ENCODE assay signal across 27 cellular contexts in genomic region chr1:208967334-208967733, GRCh38.
"Had no signal": no experiment of that assay in that cellular context is flagged by ENCODE, and none has a peak within 500 bp of the region (broad histone marks: within the 10 kb centered on the region; RNA-seq: fewer than 3 reads in every experiment).

No MANE protein-coding gene starts in this region.

- H3K27ac ChIP-seq: left ventricle myocardium inferior, pancreas, prostate gland, skin epidermis, stomach, testis, thyroid gland, transverse colon, upper lobe of left lung, vagina had no signal

- H3K4me3 Mint-ChIP-seq: memory B cell; naive thymus-derived CD4-positive, alpha-beta T cell; natural killer cell treated with Interleukin-12 subunit alpha and Interleukin-12 subunit beta and Interleukin-15 and Interleukin-18, amount 100 ng/mL, for 72 hours; stimulated activated naive B cell treated with anti-CD40 and anti-IgM and Interleukin-4, amounts not matched to agents 10 μg/mL and 1 μg/mL and 100 μg/mL, for 72 hours had no signal

- H3K9me3 ChIP-seq: left ventricle myocardium inferior, mucosa of descending colon, pancreas, prostate gland, stomach, testis, thyroid gland, transverse colon, upper lobe of left lung, vagina had no signal

- H3K27ac Mint-ChIP-seq: memory B cell; naive thymus-derived CD4-positive, alpha-beta T cell; natural killer cell treated with Interleukin-12 subunit alpha and Interleukin-12 subunit beta and Interleukin-15 and Interleukin-18, amount 100 ng/mL, for 72 hours; stimulated activated naive B cell treated with anti-CD40 and anti-IgM and Interleukin-4, amounts not matched to agents 10 μg/mL and 1 μg/mL and 100 μg/mL, for 72 hours had no signal

- H3K36me3 Mint-ChIP-seq: memory B cell; naive thymus-derived CD4-positive, alpha-beta T cell; natural killer cell treated with Interleukin-12 subunit alpha and Interleukin-12 subunit beta and Interleukin-15 and Interleukin-18, amount 100 ng/mL, for 72 hours; stimulated activated naive B cell treated with anti-CD40 and anti-IgM and Interleukin-4, amounts not matched to agents 10 μg/mL and 1 μg/mL and 100 μg/mL, for 72 hours had no signal

- DNase-seq: islet precursor cell; left ventricle myocardium inferior; midbrain; mucosa of descending colon; naive thymus-derived CD4-positive, alpha-beta T cell; nucleus accumbens; pancreas; posterior cingulate gyrus; retina; right cardiac atrium; stimulated activated CD4-positive, alpha-beta T cell treated with anti-CD3 and anti-CD28 coated beads, Interleukin-12 subunit alpha, Interleukin-12 subunit beta, amount 100 ng/mL, for 4 hours; stimulated activated CD4-positive, alpha-beta T cell treated with anti-CD3 and anti-CD28 coated beads, Interleukin-15, amount 100 ng/mL, for 24 hours; stimulated activated CD4-positive, alpha-beta T cell treated with anti-CD3 and anti-CD28 coated beads, Interleukin-2, amount 100 ng/mL, for 24 hours; stimulated activated CD4-positive, alpha-beta T cell treated with anti-CD3 and anti-CD28 coated beads, Interleukin-4, amount 100 ng/mL, for 1 hour; stimulated activated naive B cell treated with anti-CD40 and anti-IgM and Interleukin-4, amounts not matched to agents 10 μg/mL and 1 μg/mL and 100 μg/mL, for 72 hours; stimulated activated naive CD8-positive, alpha-beta T cell treated with anti-CD3 and anti-CD28 coated beads, Interleukin-15, Interleukin-2, amounts not matched to agents 100 U/mL and 50 U/mL, for 24 hours; stomach; testis; thyroid gland; transverse colon; upper lobe of left lung had no signal

- H3K36me3 ChIP-seq: left ventricle myocardium inferior, pancreas, prostate gland, stomach, thyroid gland, transverse colon, upper lobe of left lung, vagina had no signal

- H3K4me1 Mint-ChIP-seq: memory B cell; naive thymus-derived CD4-positive, alpha-beta T cell; stimulated activated naive B cell treated with anti-CD40 and anti-IgM and Interleukin-4, amounts not matched to agents 10 μg/mL and 1 μg/mL and 100 μg/mL, for 72 hours had no signal

- ATAC-seq: mucosa of descending colon; naive thymus-derived CD4-positive, alpha-beta T cell; natural killer cell treated with Interleukin-12 subunit alpha and Interleukin-12 subunit beta and Interleukin-15 and Interleukin-18, amount 100 ng/mL, for 72 hours; pancreas; right cardiac atrium; sciatic nerve; stimulated activated naive B cell treated with anti-CD40 and anti-IgM and Interleukin-4, amounts not matched to agents 10 μg/mL and 1 μg/mL and 100 μg/mL, for 72 hours; stimulated activated naive CD8-positive, alpha-beta T cell treated with anti-CD3 and anti-CD28 coated beads, Interleukin-15, Interleukin-2, amounts not matched to agents 100 U/mL and 50 U/mL, for 24 hours had no signal

- H3K4me3 ChIP-seq: left ventricle myocardium inferior, mucosa of descending colon, pancreas, prostate gland, skin epidermis, stomach, testis, thyroid gland, transverse colon, upper lobe of left lung, vagina had no signal

- H3K27me3 ChIP-seq: pancreas, stomach, testis, thyroid gland, transverse colon, upper lobe of left lung, vagina had no signal

- H3K4me1 ChIP-seq: left ventricle myocardium inferior, pancreas, prostate gland, stomach, testis, thyroid gland, transverse colon, upper lobe of left lung, vagina had no signal
